2 cellular contexts compared by ENCODE assay signal in the genomic region with DNA sequence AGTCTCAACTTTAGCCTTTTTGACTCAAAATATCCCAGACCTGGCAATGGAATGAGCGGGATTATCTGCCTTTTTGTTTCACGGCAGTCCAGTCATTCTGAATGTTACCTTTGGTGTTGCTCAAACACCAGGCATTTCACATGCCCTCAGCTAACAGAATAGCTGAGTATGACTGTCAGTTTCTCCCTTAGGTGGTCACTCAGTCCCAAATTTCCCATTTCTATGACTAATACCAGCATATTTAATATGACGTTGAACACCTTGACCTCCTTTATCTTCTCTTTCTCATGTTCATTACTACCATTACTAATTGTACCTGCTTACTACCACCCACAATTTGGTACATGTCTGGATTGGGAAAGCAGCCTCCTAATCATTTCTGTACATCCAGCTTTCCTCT.
TF ChIP-seq lines count a peak whose summit lies in the region.

No MANE protein-coding gene starts in this region.

TF ChIP-seq in GM23338, 12 proteins besides CTCF, POLR2A, EP300 and RAD21 (continued from another document):
- no peak for TF ChIP-seq REST (IDR thresholded peaks at IDR 0.05; ENCODE audit: unreplicated experiment)
- TF ChIP-seq ZNF114 (CRISPR knock-in tag; IDR thresholded peaks at IDR 0.05) = no peak
- no peak for TF ChIP-seq JUNB (IDR thresholded peaks at IDR 0.05; ENCODE audit: unreplicated experiment)
- no peak for TF ChIP-seq EZH2phosphoT487 (IDR thresholded peaks at IDR 0.05; ENCODE audit: unreplicated experiment)
- no peak for TF ChIP-seq STAT1 (IDR thresholded peaks at IDR 0.05; ENCODE audit: unreplicated experiment)

TF ChIP-seq in GM12878, 131 proteins besides CTCF, POLR2A, EP300 and RAD21 (continued from another document):
- TF ChIP-seq ZNF687 (IDR thresholded peaks at IDR 0.05) (0 out of 2 replicates have a peak, but pooled peaks have one; percentile 15), BCLAF1 (IDR thresholded peaks at IDR 0.05) (no peak), FOS (IDR thresholded peaks at IDR 0.05; ENCODE audit: borderline replicate concordance, extremely low read depth, insufficient read length) (no peak), NR2F1 (conservative IDR thresholded peaks at IDR 0.05) (peak; percentile 59; the same call in 1 of the 2 replicates), EED (IDR thresholded peaks at IDR 0.05; ENCODE audit: low read depth) (peak; percentile 53; the same call in 1 of the 2 replicates), BACH1 (IDR thresholded peaks at IDR 0.05; ENCODE audit: borderline replicate concordance) (no peak), JUNB (IDR thresholded peaks at IDR 0.05) (peak; percentile 68), BMI1 (IDR thresholded peaks at IDR 0.05; ENCODE audit: borderline replicate concordance) (no peak), NFIC (IDR thresholded peaks at IDR 0.05; ENCODE audit: low read depth, low read length) (peak; percentile 59; the same call in 1 of the 2 replicates), MTA2 (IDR thresholded peaks at IDR 0.05; ENCODE audit: low read depth) (peak; percentile 61; the same call in 1 of the 2 replicates), FOXM1 (IDR thresholded peaks at IDR 0.05; ENCODE audit: low read depth, low read length) (peak; percentile 34; the same call in 1 of the 2 replicates), RELB (IDR thresholded peaks at IDR 0.05; ENCODE audit: low read depth) (0 out of 2 replicates have a peak, but pooled peaks have one; percentile 10), USF1 (IDR thresholded peaks at IDR 0.05; ENCODE audit: borderline replicate concordance, extremely low read length, insufficient read depth, low read depth, low read length) (no peak), SRF (IDR thresholded peaks at IDR 0.05; ENCODE audit: low read depth in 2 of 2, low read length in 2 of 2) (no peak), NFXL1 (IDR thresholded peaks at IDR 0.05; ENCODE audit: borderline replicate concordance) (no peak), IKZF1 (conservative IDR thresholded peaks at IDR 0.05) (peak; percentile 76), CREB1 (IDR thresholded peaks at IDR 0.05; ENCODE audit: low read depth) (0 out of 2 replicates have a peak, but pooled peaks have one; percentile 9), IRF4 (IDR thresholded peaks at IDR 0.05; ENCODE audit: low read depth, low read length) (peak; percentile 48; the same call in 1 of the 2 replicates), RAD51 (IDR thresholded peaks at IDR 0.05) (no peak), IKZF2 (IDR thresholded peaks at IDR 0.05) (peak; percentile 81 to 82; a peak in 3 of 4 replicates)
